Comparison of ENCODE assay signal across 8 cellular contexts in genomic region chr19:13986348-13986904, GRCh38. TPM values are rescaled to one million over a fixed set of nuclear protein-coding genes. Genes with fewer than 3 reads are reported as not detected.
DNase-seq lines count a peak whose midpoint lies in the region; ATAC-seq, FAIRE-seq and TF ChIP-seq lines count a peak whose summit lies in the region.

No MANE protein-coding gene starts in this region.

- DNase-seq in GM12892 (ENCODE audit: insufficient read length) = peak; percentile 100
- DNase-seq in NCI-H1436 treated with DMSO at 0.1 percent for 48 hours (lab: John Stamatoyannopoulos, UW) = peak; percentile 31
- DNase-seq in activated CD4-positive, CD25-positive, alpha-beta regulatory T cell treated with anti-CD3 and anti-CD28 coated beads, Interleukin-2, amount 50 U/mL, for 16 hours (ENCODE audit: low read depth, low spot score) = peak; percentile 96
- DNase-seq in choroid plexus epithelial cell (ENCODE audit: low read depth) = peak; percentile 78
- DNase-seq in left lobe of liver (ENCODE audit: low spot score) = peak; percentile 74
- DNase-seq in stimulated activated CD4-positive, alpha-beta T cell treated with anti-CD3 and anti-CD28 coated beads, Interleukin-4, amount 100 ng/mL, for 4 hours = peak; percentile 98
- no peak for DNase-seq in NCI-H1694 treated with DMSO at 0.1 percent for 48 hours (lab: John Stamatoyannopoulos, UW)

- no peak for TF ChIP-seq CTCF in choroid plexus epithelial cell (conservative IDR thresholded peaks at IDR 0.05; ENCODE audit: low read depth, low read length)

- ATAC-seq in HG02610 (IDR thresholded peaks at IDR 0.05; ENCODE audit: unreplicated experiment) (peak; percentile 78), left lobe of liver (peak; percentile 62)

- peak overlapping the region; percentile 40 for H3K4me3 ChIP-seq in choroid plexus epithelial cell (ENCODE audit: low read depth, low read length)

- FAIRE-seq in GM12892 (lab: Jason Lieb, UNC) = peak; percentile 99

- TF ChIP-seq POLR2A in GM12892 (IDR thresholded peaks at IDR 0.05; ENCODE audit: low read depth, low read length) = peak; percentile 70; the same call in 1 of the 2 replicates

RNA-seq across cellular contexts. Expression of gene RFX1, which starts 19.7 kb away (rescaled TPM):
- 0.66 TPM for polyA plus RNA-seq in GM12892 (2012; ENCODE audit: missing spikeins)
- total RNA-seq in left lobe of liver = 7.0 TPM

RNA-seq across cellular contexts. Expression of gene DCAF15, which starts 34.1 kb away (rescaled TPM):
- 17.4 TPM for polyA plus RNA-seq in GM12892 (2012; ENCODE audit: missing spikeins)
- total RNA-seq in left lobe of liver = 11.4 TPM

RNA-seq across cellular contexts. Expression of gene RLN3, which starts 41.5 kb away (rescaled TPM):
- not detected for polyA plus RNA-seq in GM12892 (2012; ENCODE audit: missing spikeins)
- total RNA-seq in left lobe of liver = not detected

RNA-seq across cellular contexts. Expression of gene IL27RA, which starts 45.1 kb away (rescaled TPM):
- polyA plus RNA-seq in GM12892 (2012; ENCODE audit: missing spikeins) = 6.5 TPM
- 1.4 TPM for total RNA-seq in left lobe of liver

RNA-seq across cellular contexts. Expression of gene PODNL1, which starts 48.2 kb away (rescaled TPM):
- 0.61 TPM for polyA plus RNA-seq in GM12892 (2012; ENCODE audit: missing spikeins)
- not detected for total RNA-seq in left lobe of liver
